10 cellular contexts compared by ENCODE assay signal in the genomic region with DNA sequence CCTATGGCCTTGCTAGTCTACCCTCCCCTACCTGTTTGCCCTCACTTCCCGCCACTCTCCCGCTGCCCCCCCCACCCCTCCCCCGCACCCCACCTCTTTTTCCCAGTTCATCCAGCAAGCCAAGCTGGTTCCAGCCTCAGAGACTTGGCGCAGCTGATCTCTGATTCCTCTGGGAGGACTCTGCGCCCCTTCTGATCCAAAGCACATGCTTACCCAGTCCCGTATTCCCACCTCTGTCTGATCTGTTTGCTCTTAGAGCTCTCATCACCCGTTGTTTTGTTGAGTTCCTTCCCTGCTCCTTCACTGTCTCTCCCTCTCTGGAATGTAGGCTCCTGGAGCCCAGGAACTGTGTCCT. TPM values are rescaled to one million over a fixed set of nuclear protein-coding genes. Genes with fewer than 3 reads are reported as not detected.
DNase-seq lines count a peak whose midpoint lies in the region; ATAC-seq and TF ChIP-seq lines count a peak whose summit lies in the region.
"Had no signal": no experiment of that assay in that cellular context is flagged by ENCODE, and none has a peak within 500 bp of the region (broad histone marks: within the 10 kb centered on the region; RNA-seq: fewer than 3 reads in every experiment).

No MANE protein-coding gene starts in this region.

- H3K79me1 ChIP-seq in neuronal stem cell (ENCODE audit: low read depth, low read length) = peaks cover 12% of the 10 kb centered on the region

- no peak overlapping the region for H3K14ac ChIP-seq in neuronal stem cell (ENCODE audit: low read length)

- H2BK5ac ChIP-seq in neuronal stem cell (ENCODE audit: low read length) = no peak overlapping the region

- no peak overlapping the region for H2BK12ac ChIP-seq in neuronal stem cell (ENCODE audit: low read length)

- H3K27ac ChIP-seq in VCaP = peak overlapping the region; percentile 97
- H3K27ac ChIP-seq in neuronal stem cell (replicated peaks; ENCODE audit: low read length) = no peak overlapping the region

- no peak overlapping the region for H4K91ac ChIP-seq in neuronal stem cell (ENCODE audit: low read depth, low read length, poor library complexity)

- peak overlapping the region; percentile 87 for H3K4me3 Mint-ChIP-seq in T-helper 2 cell treated with Interferon-gamma antibody and Interleukin-4, amounts not matched to agents 5 μg/mL and 100 μg/mL, for 36 hours
- H3K4me3 Mint-ChIP-seq in glutamatergic neuron (ENCODE audit: unreplicated experiment) = peak overlapping the region; percentile 89
- peak overlapping the region; percentile 86 for H3K4me3 Mint-ChIP-seq in stimulated activated naive B cell treated with anti-CD40 and anti-IgM and Interleukin-4, amounts not matched to agents 10 μg/mL and 1 μg/mL and 100 μg/mL, for 72 hours

- DNase-seq in T-helper 2 cell treated with Interferon-gamma antibody and Interleukin-4, amounts not matched to agents 5 μg/mL and 100 μg/mL, for 36 hours (ENCODE audit: low spot score) = no peak
- DNase-seq in T-helper 2 cell (no peak), glutamatergic neuron (no peak), neuronal stem cell (ENCODE audit: low spot score) (no peak), GM19238 (ENCODE audit: insufficient read length, low spot score) (no peak)
- no peak for DNase-seq in stimulated activated naive B cell treated with anti-CD40 and anti-IgM and Interleukin-4, amounts not matched to agents 10 μg/mL and 1 μg/mL and 100 μg/mL, for 72 hours
- DNase-seq: stimulated activated CD4-positive, alpha-beta T cell treated with anti-CD3 and anti-CD28 coated beads, Interleukin-2, amount 100 ng/mL, for 24 hours had no signal

- no peak for ATAC-seq in stimulated activated naive B cell treated with anti-CD40 and anti-IgM and Interleukin-4, amounts not matched to agents 10 μg/mL and 1 μg/mL and 100 μg/mL, for 72 hours (replicated peaks)
- ATAC-seq in GM18868 (IDR thresholded peaks at IDR 0.05; ENCODE audit: unreplicated experiment) = no peak

- peaks cover 7 to 18% of the 10 kb centered on the region in 2 donors for H3K36me3 ChIP-seq in neuronal stem cell (replicated peaks in 1 of 2; ENCODE audit: control insufficient read depth in 2 of 2, insufficient read depth in 2 of 2, low read length in 2 of 2)
- H3K36me3 ChIP-seq: upper lobe of left lung had no signal

- WGBS in neuronal stem cell (ENCODE audit: extremely low coverage in 2 of 2, insufficient read length in 2 of 2, insufficient replicate concordance in 1 of 2), 2 donors = no CpG with 5 or more reads among the region's 7 CpGs

- no peaks in the 10 kb centered on the region for H3K9me3 Mint-ChIP-seq in T-helper 2 cell treated with Interferon-gamma antibody and Interleukin-4, amounts not matched to agents 5 μg/mL and 100 μg/mL, for 36 hours
- H3K9me3 Mint-ChIP-seq in glutamatergic neuron (ENCODE audit: unreplicated experiment) = peaks cover 5% of the 10 kb centered on the region
- H3K9me3 Mint-ChIP-seq in stimulated activated naive B cell treated with anti-CD40 and anti-IgM and Interleukin-4, amounts not matched to agents 10 μg/mL and 1 μg/mL and 100 μg/mL, for 72 hours = no peaks in the 10 kb centered on the region

- H3K27me3 ChIP-seq in neuronal stem cell (ENCODE audit: control insufficient read depth in 3 of 3, insufficient read depth in 3 of 3, low read depth in 1 of 3, low read length in 3 of 3) = peaks cover 0 to 4% (median 4%) of the 10 kb centered on the region in 3 experiments
- H3K27me3 ChIP-seq: upper lobe of left lung had no signal

- H3K27ac Mint-ChIP-seq in T-helper 2 cell treated with Interferon-gamma antibody and Interleukin-4, amounts not matched to agents 5 μg/mL and 100 μg/mL, for 36 hours = peak overlapping the region; percentile 77
- peak overlapping the region; percentile 88 for H3K27ac Mint-ChIP-seq in glutamatergic neuron (ENCODE audit: unreplicated experiment)
- H3K27ac Mint-ChIP-seq in stimulated activated naive B cell treated with anti-CD40 and anti-IgM and Interleukin-4, amounts not matched to agents 10 μg/mL and 1 μg/mL and 100 μg/mL, for 72 hours = no peak overlapping the region

- no peak overlapping the region for H3K4me3 ChIP-seq in neuronal stem cell (ENCODE audit: low read length in 2 of 2)

- TF ChIP-seq CTCF in VCaP (conservative IDR thresholded peaks at IDR 0.05) (no peak), glutamatergic neuron (IDR thresholded peaks at IDR 0.05; ENCODE audit: partially characterized antibody, unreplicated experiment) (no peak)

- no peaks in the 10 kb centered on the region for H3K27me3 Mint-ChIP-seq in T-helper 2 cell treated with Interferon-gamma antibody and Interleukin-4, amounts not matched to agents 5 μg/mL and 100 μg/mL, for 36 hours (ENCODE audit: low read depth)
- H3K27me3 Mint-ChIP-seq in glutamatergic neuron (ENCODE audit: unreplicated experiment) = peaks cover 15% of the 10 kb centered on the region
- no peaks in the 10 kb centered on the region for H3K27me3 Mint-ChIP-seq in stimulated activated naive B cell treated with anti-CD40 and anti-IgM and Interleukin-4, amounts not matched to agents 10 μg/mL and 1 μg/mL and 100 μg/mL, for 72 hours

- H4K8ac ChIP-seq in neuronal stem cell (ENCODE audit: low read depth, low read length) = no peak overlapping the region

- no peak overlapping the region for H2AFZ ChIP-seq in neuronal stem cell (ENCODE audit: low read length)

- H3K4ac ChIP-seq in neuronal stem cell (ENCODE audit: low read length) = no peak overlapping the region

- H3K36me3 Mint-ChIP-seq in T-helper 2 cell treated with Interferon-gamma antibody and Interleukin-4, amounts not matched to agents 5 μg/mL and 100 μg/mL, for 36 hours (ENCODE audit: low read depth) = peaks cover 18% of the 10 kb centered on the region
- no peaks in the 10 kb centered on the region for H3K36me3 Mint-ChIP-seq in glutamatergic neuron (ENCODE audit: unreplicated experiment)
- peaks cover 13 to 17% of the 10 kb centered on the region in 2 donors for H3K36me3 Mint-ChIP-seq in stimulated activated naive B cell treated with anti-CD40 and anti-IgM and Interleukin-4, amounts not matched to agents 10 μg/mL and 1 μg/mL and 100 μg/mL, for 72 hours

- peaks cover 32% of the 10 kb centered on the region for H3K4me1 Mint-ChIP-seq in T-helper 2 cell treated with Interferon-gamma antibody and Interleukin-4, amounts not matched to agents 5 μg/mL and 100 μg/mL, for 36 hours (ENCODE audit: low read depth)
- peaks cover 28% of the 10 kb centered on the region for H3K4me1 Mint-ChIP-seq in glutamatergic neuron (ENCODE audit: low read depth, unreplicated experiment)
- peaks cover 25 to 37% of the 10 kb centered on the region in 2 donors for H3K4me1 Mint-ChIP-seq in stimulated activated naive B cell treated with anti-CD40 and anti-IgM and Interleukin-4, amounts not matched to agents 10 μg/mL and 1 μg/mL and 100 μg/mL, for 72 hours

- no peak overlapping the region for H2BK15ac ChIP-seq in neuronal stem cell (ENCODE audit: low read length)

- no peak overlapping the region for H2AK5ac ChIP-seq in neuronal stem cell (ENCODE audit: low read depth, low read length)

- no peak overlapping the region for H3K23ac ChIP-seq in neuronal stem cell (ENCODE audit: low read depth, low read length, poor library complexity)

- no peak overlapping the region for H3K9ac ChIP-seq in neuronal stem cell (ENCODE audit: low read depth, low read length, poor library complexity)

- H2BK120ac ChIP-seq in neuronal stem cell (ENCODE audit: low read depth, low read length) = no peak overlapping the region

- peaks cover 20 to 23% of the 10 kb centered on the region in 2 donors for H3K4me1 ChIP-seq in neuronal stem cell (ENCODE audit: control insufficient read depth in 2 of 2, insufficient read depth in 1 of 2, low read depth in 1 of 2, low read length in 2 of 2)

- no peak overlapping the region for H3K18ac ChIP-seq in neuronal stem cell (ENCODE audit: low read length)

- H3K9me3 ChIP-seq in neuronal stem cell (replicated peaks in 1 of 2; ENCODE audit: control insufficient read depth in 2 of 2, insufficient read depth in 1 of 2, low read depth in 1 of 2, low read length in 2 of 2) = no peaks in the 10 kb centered on the region
- H3K9me3 ChIP-seq: upper lobe of left lung had no signal

- H3K4me2 ChIP-seq in neuronal stem cell (ENCODE audit: insufficient read depth, low read length, poor library complexity, severe bottlenecking) = no peak overlapping the region

RNA-seq across cellular contexts. Expression of a gene that starts 1.3 kb away (rescaled TPM):
- total RNA-seq in glutamatergic neuron (ENCODE audit: unreplicated experiment) = 39.5 TPM
- 9.3 TPM for polyA plus RNA-seq in neuronal stem cell (2013, experiment 1 of 2)
- polyA plus RNA-seq in neuronal stem cell (2013, experiment 2 of 2) = 9.8 TPM

RNA-seq across cellular contexts. Expression of a gene that starts 40.6 kb away (rescaled TPM):
- total RNA-seq in glutamatergic neuron (ENCODE audit: unreplicated experiment) = not detected
- not detected for polyA plus RNA-seq in neuronal stem cell (2013, experiment 1 of 2)
- 0.03 TPM for polyA plus RNA-seq in neuronal stem cell (2013, experiment 2 of 2)
- total RNA-seq: upper lobe of left lung had no signal

RNA-seq across cellular contexts. Expression of a gene that starts 47.0 kb away (rescaled TPM):
- total RNA-seq in glutamatergic neuron (ENCODE audit: unreplicated experiment) = not detected
- 1.4 TPM for polyA plus RNA-seq in neuronal stem cell (2013, experiment 1 of 2)
- 1.6 TPM for polyA plus RNA-seq in neuronal stem cell (2013, experiment 2 of 2)
